30 cellular contexts compared by ENCODE assay signal in genomic region chr1:88562991-88563390, GRCh38.
"Had no signal": no experiment of that assay in that cellular context is flagged by ENCODE, and none has a peak within 500 bp of the region (broad histone marks: within the 10 kb centered on the region; RNA-seq: fewer than 3 reads in every experiment).

No MANE protein-coding gene starts in this region.

- H3K4me3 ChIP-seq: coronary artery, dorsolateral prefrontal cortex had no signal

- H3K27ac ChIP-seq: brain microvascular endothelial cell, coronary artery, dorsolateral prefrontal cortex, WERI-Rb-1 had no signal

- H3K4me1 Mint-ChIP-seq: activated CD4-positive, alpha-beta T cell treated with anti-CD3 and anti-CD28 coated beads for 36 hours; activated CD4-positive, alpha-beta T cell treated with anti-CD3 and anti-CD28 coated beads, Interleukin-2, amount 10 ng/mL, durations not matched to agents 24 days and 14 days; activated T-helper 17 cell treated with anti-CD3 and anti-CD28 coated beads, Interleukin-2, amount 50 U/mL, for 72 hours; central memory CD8-positive, alpha-beta T cell had no signal

- H3K27ac Mint-ChIP-seq: activated CD4-positive, alpha-beta T cell treated with anti-CD3 and anti-CD28 coated beads for 36 hours; activated CD4-positive, alpha-beta T cell treated with anti-CD3 and anti-CD28 coated beads, Interleukin-2, amount 10 ng/mL, durations not matched to agents 24 days and 14 days; activated CD8-positive, alpha-beta T cell treated with anti-CD3 and anti-CD28 coated beads for 36 hours; activated naive CD8-positive, alpha-beta T cell; activated T-helper 17 cell treated with anti-CD3 and anti-CD28 coated beads, Interleukin-2, amount 50 U/mL, for 72 hours; dendritic cell treated with granulocyte-macrophage colony-stimulating factor and Interleukin-4, amounts not matched to agents 40 ng/mL and 50 ng/mL, for 4 days; endodermal cell; T-helper 2 cell treated with Interferon-gamma antibody and Interleukin-4, amounts not matched to agents 5 μg/mL and 100 μg/mL, for 36 hours had no signal

- H3K36me3 ChIP-seq: brain microvascular endothelial cell, WERI-Rb-1 had no signal

- H3K36me3 Mint-ChIP-seq: activated naive CD8-positive, alpha-beta T cell had no signal

- H3K4me3 Mint-ChIP-seq: activated CD4-positive, alpha-beta T cell treated with anti-CD3 and anti-CD28 coated beads for 36 hours; activated CD4-positive, alpha-beta T cell treated with anti-CD3 and anti-CD28 coated beads, Interleukin-2, amount 10 ng/mL, durations not matched to agents 24 days and 14 days; activated CD8-positive, alpha-beta T cell treated with anti-CD3 and anti-CD28 coated beads for 36 hours; activated naive CD8-positive, alpha-beta T cell; activated T-cell treated with anti-CD3 and anti-CD28 coated beads, Interleukin-2, amount 50 U/mL, for 4 hours; activated T-helper 17 cell treated with anti-CD3 and anti-CD28 coated beads, Interleukin-2, amount 50 U/mL, for 72 hours; central memory CD8-positive, alpha-beta T cell; dendritic cell treated with granulocyte-macrophage colony-stimulating factor and Interleukin-4, amounts not matched to agents 40 ng/mL and 50 ng/mL, for 4 days; endodermal cell; T-helper 2 cell treated with Interferon-gamma antibody and Interleukin-4, amounts not matched to agents 5 μg/mL and 100 μg/mL, for 36 hours had no signal

- ATAC-seq: activated CD4-positive, alpha-beta T cell treated with anti-CD3 and anti-CD28 coated beads for 36 hours; activated CD8-positive, alpha-beta T cell treated with anti-CD3 and anti-CD28 coated beads for 36 hours; activated T-cell treated with anti-CD3 and anti-CD28 coated beads, Interleukin-2, amount 50 U/mL, for 4 hours; activated T-helper 17 cell treated with anti-CD3 and anti-CD28 coated beads, Interleukin-2, amount 50 U/mL, for 72 hours; esophagus mucosa had no signal

- H3K9me3 Mint-ChIP-seq: activated CD4-positive, alpha-beta T cell treated with anti-CD3 and anti-CD28 coated beads, Interleukin-2, amount 10 ng/mL, durations not matched to agents 24 days and 14 days; activated CD8-positive, alpha-beta T cell treated with anti-CD3 and anti-CD28 coated beads for 36 hours; activated T-cell treated with anti-CD3 and anti-CD28 coated beads, Interleukin-2, amount 50 U/mL, for 4 hours; activated T-helper 17 cell treated with anti-CD3 and anti-CD28 coated beads, Interleukin-2, amount 50 U/mL, for 72 hours; central memory CD8-positive, alpha-beta T cell; dendritic cell treated with granulocyte-macrophage colony-stimulating factor and Interleukin-4, amounts not matched to agents 40 ng/mL and 50 ng/mL, for 4 days; endodermal cell; T-helper 2 cell treated with Interferon-gamma antibody and Interleukin-4, amounts not matched to agents 5 μg/mL and 100 μg/mL, for 36 hours had no signal

- H3K27me3 Mint-ChIP-seq: dendritic cell treated with granulocyte-macrophage colony-stimulating factor and Interleukin-4, amounts not matched to agents 40 ng/mL and 50 ng/mL, for 4 days had no signal

- DNase-seq: activated CD4-positive, alpha-beta T cell treated with anti-CD3 and anti-CD28 coated beads for 36 hours; activated CD4-positive, alpha-beta T cell treated with anti-CD3 and anti-CD28 coated beads, Interleukin-2, amount 10 ng/mL, durations not matched to agents 24 days and 14 days; activated CD4-positive, alpha-beta T cell treated with anti-CD3 and anti-CD28 coated beads, Interleukin-2, amount 50 U/mL, for 4 hours; activated CD4-positive, CD25-positive, alpha-beta regulatory T cell; activated CD4-positive, CD25-positive, alpha-beta regulatory T cell treated with anti-CD3 and anti-CD28 coated beads, Interleukin-2, amount 50 U/mL, for 72 hours; activated CD8-positive, alpha-beta memory T cell treated with anti-CD3 and anti-CD28 coated beads for 24 hours; activated CD8-positive, alpha-beta T cell treated with anti-CD3 and anti-CD28 coated beads for 36 hours; activated effector memory CD4-positive, alpha-beta T cell treated with Interleukin-2 at 50 U/mL for 16 hours; activated gamma-delta T cell treated with Interleukin-2 at 50 U/mL for 16 hours; activated naive CD4-positive, alpha-beta T cell treated with anti-CD3 and anti-CD28 coated beads, Interleukin-2, amount 50 U/mL, for 16 hours; activated naive CD4-positive, alpha-beta T cell treated with Interleukin-2 at 50 U/mL for 16 hours; activated T-cell treated with anti-CD3 and anti-CD28 coated beads, Interleukin-2, amount 50 U/mL, for 4 hours; amniotic stem cell; anterior cingulate cortex; brain microvascular endothelial cell; dorsolateral prefrontal cortex; effector memory CD4-positive, alpha-beta T cell; endodermal cell; foreskin fibroblast; head of caudate nucleus; hippocampal formation; T1000; WERI-Rb-1 had no signal

- H3K27me3 ChIP-seq: brain microvascular endothelial cell, dorsolateral prefrontal cortex had no signal
